In genomic region chr13:99265162-99265822, GRCh38 we compare ENCODE assay signal across 14 cellular contexts. TPM values are rescaled to one million over a fixed set of nuclear protein-coding genes. Genes with fewer than 3 reads are reported as not detected.
DNase-seq lines count a peak whose midpoint lies in the region; ATAC-seq and TF ChIP-seq lines count a peak whose summit lies in the region.
"Had no signal": no experiment of that assay in that cellular context is flagged by ENCODE, and none has a peak within 500 bp of the region (broad histone marks: within the 10 kb centered on the region; RNA-seq: fewer than 3 reads in every experiment).

No MANE protein-coding gene starts in this region.

- H3K4me2 ChIP-seq in BLaER1 = peak overlapping the region; percentile 71; the same call in 1 of the 2 replicates

- no peaks in the 10 kb centered on the region for H3K9me3 ChIP-seq in BLaER1
- H3K9me3 ChIP-seq: suprapubic skin had no signal

- peak overlapping the region; percentile 96 for H3K27ac Mint-ChIP-seq in activated T-cell treated with anti-CD3 and anti-CD28 coated beads, Interleukin-2, amount 50 U/mL, for 72 hours
- H3K27ac Mint-ChIP-seq in nephron progenitor cell = peak overlapping the region; percentile 52
- H3K27ac Mint-ChIP-seq: dendritic cell treated with granulocyte-macrophage colony-stimulating factor and Interleukin-4, amounts not matched to agents 40 ng/mL and 50 ng/mL, for 4 days had no signal

- H3K9me3 Mint-ChIP-seq in activated T-cell treated with anti-CD3 and anti-CD28 coated beads, Interleukin-2, amount 50 U/mL, for 72 hours = no peaks in the 10 kb centered on the region
- no peaks in the 10 kb centered on the region for H3K9me3 Mint-ChIP-seq in nephron progenitor cell
- H3K9me3 Mint-ChIP-seq: dendritic cell treated with granulocyte-macrophage colony-stimulating factor and Interleukin-4, amounts not matched to agents 40 ng/mL and 50 ng/mL, for 4 days had no signal

- no peak overlapping the region for H3K27ac ChIP-seq in BLaER1
- H3K27ac ChIP-seq: RWPE1, suprapubic skin had no signal

- in situ Hi-C loops in Caki2 (cut with HindIII; ENCODE audit: low pct_unique_long_range_greater_than_20kb, low sequenced_read_pairs) = no loop called here

- H4K20me1 ChIP-seq in BLaER1 = peaks cover 72% of the 10 kb centered on the region

- H3K27me3 Mint-ChIP-seq in activated T-cell treated with anti-CD3 and anti-CD28 coated beads, Interleukin-2, amount 50 U/mL, for 72 hours (ENCODE audit: low read depth) = no peaks in the 10 kb centered on the region
- H3K27me3 Mint-ChIP-seq in nephron progenitor cell (ENCODE audit: low read depth, poor library complexity) = no peaks in the 10 kb centered on the region
- H3K27me3 Mint-ChIP-seq: dendritic cell treated with granulocyte-macrophage colony-stimulating factor and Interleukin-4, amounts not matched to agents 40 ng/mL and 50 ng/mL, for 4 days had no signal

- ATAC-seq in activated T-cell treated with anti-CD3 and anti-CD28 coated beads, Interleukin-2, amount 50 U/mL, for 72 hours (replicated peaks in 1 of 2) = peak; percentile 84 to 85
- ATAC-seq in HG02981 (IDR thresholded peaks at IDR 0.05; ENCODE audit: unreplicated experiment) = no peak

- no peak overlapping the region for H3K9ac ChIP-seq in BLaER1

- H3K36me3 Mint-ChIP-seq in activated T-cell treated with anti-CD3 and anti-CD28 coated beads, Interleukin-2, amount 50 U/mL, for 72 hours (ENCODE audit: insufficient read depth in 2 of 2) = peaks cover 2 to 11% of the 10 kb centered on the region in 2 donors
- H3K36me3 Mint-ChIP-seq in nephron progenitor cell (ENCODE audit: low read depth) = peaks cover 1% of the 10 kb centered on the region

- peaks cover 31% of the 10 kb centered on the region for H3K36me3 ChIP-seq in BLaER1

- H3K4me1 ChIP-seq in BLaER1 = peaks cover 88% of the 10 kb centered on the region

- no peak for TF ChIP-seq CTCF in nephron progenitor cell (IDR thresholded peaks at IDR 0.05)

- peak; percentile 6 for DNase-seq in Caki2 (ENCODE audit: low read depth)
- DNase-seq in activated T-cell treated with anti-CD3 and anti-CD28 coated beads, Interleukin-2, amount 50 U/mL, for 72 hours = peak; percentile 44 to 56
- no peak for DNase-seq in nephron progenitor cell
- no peak for DNase-seq in amygdala (lab: John Stamatoyannopoulos, UW)
- DNase-seq in iPS-NIHi11 (ENCODE audit: low spot score) = no peak
- DNase-seq in SIG-M5 (lab: John Stamatoyannopoulos, UW) = no peak
- DNase-seq: NCI-H446 treated with DMSO at 0.1 percent for 48 hours had no signal

- H3K4me3 ChIP-seq in BLaER1 = no peak overlapping the region
- H3K4me3 ChIP-seq: suprapubic skin had no signal

- H3K4me3 Mint-ChIP-seq in activated T-cell treated with anti-CD3 and anti-CD28 coated beads, Interleukin-2, amount 50 U/mL, for 72 hours = peak overlapping the region; percentile 42 to 86
- no peak overlapping the region for H3K4me3 Mint-ChIP-seq in nephron progenitor cell
- H3K4me3 Mint-ChIP-seq: dendritic cell treated with granulocyte-macrophage colony-stimulating factor and Interleukin-4, amounts not matched to agents 40 ng/mL and 50 ng/mL, for 4 days had no signal

- H3K4me1 Mint-ChIP-seq in activated T-cell treated with anti-CD3 and anti-CD28 coated beads, Interleukin-2, amount 50 U/mL, for 72 hours (ENCODE audit: low read depth) = peaks cover 73% of the 10 kb centered on the region
- H3K4me1 Mint-ChIP-seq in nephron progenitor cell = peaks cover 17% of the 10 kb centered on the region

- no peaks in the 10 kb centered on the region for H3K27me3 ChIP-seq in BLaER1
- H3K27me3 ChIP-seq: suprapubic skin had no signal

RNA-seq across cellular contexts. Expression of gene GPR18, which starts 7.1 kb away (rescaled TPM):
- total RNA-seq in Caki2 (2014; rRNA removed; shearing (Covaris generic); ENCODE audit: low replicate concordance) = not detected in 2 replicates
- total RNA-seq in activated T-cell treated with anti-CD3 and anti-CD28 coated beads, Interleukin-2, amount 50 U/mL, for 72 hours = 10 to 100 TPM; 12.4 to 17.3 TPM
- total RNA-seq: fibroblast of lung, posterior vena cava, suprapubic skin had no signal

RNA-seq across cellular contexts. Expression of gene GPR183, which starts 41.9 kb away (rescaled TPM):
- total RNA-seq in Caki2 (2014; rRNA removed; shearing (Covaris generic); ENCODE audit: low replicate concordance) = not detected in 2 replicates
- 10 to 100 TPM; 32.8 to 57.5 TPM for total RNA-seq in activated T-cell treated with anti-CD3 and anti-CD28 coated beads, Interleukin-2, amount 50 U/mL, for 72 hours
- total RNA-seq: fibroblast of lung had no signal

Comparison
In these comparisons a context has a peak if more than half of its experiments do, and no peak if none do; other contexts are left out.
1. DNase-seq: peak in Caki2 (single experiment) and activated T-cell treated with anti-CD3 and anti-CD28 coated beads, Interleukin-2, amount 50 U/mL, for 72 hours (2 of 2); none in nephron progenitor cell (single experiment), amygdala (0 of 56), iPS-NIHi11 (single experiment) and SIG-M5 (single experiment).
2. RNA of gene GPR18, which starts 7.1 kb away (total RNA-seq): 12.4 to 17.3 TPM in activated T-cell treated with anti-CD3 and anti-CD28 coated beads, Interleukin-2, amount 50 U/mL, for 72 hours; not detected in Caki2; every median in the first group is over 10 times any median in the second.
3. RNA of gene GPR183, which starts 41.9 kb away (total RNA-seq): 32.8 to 57.5 TPM in activated T-cell treated with anti-CD3 and anti-CD28 coated beads, Interleukin-2, amount 50 U/mL, for 72 hours; not detected in Caki2; every median in the first group is over 10 times any median in the second.